Comparison of ENCODE assay signal across 22 cellular contexts in genomic region chr16:19972111-19972510, GRCh38.
DNase-seq lines count a peak whose midpoint lies in the region; ATAC-seq, FAIRE-seq and TF ChIP-seq lines count a peak whose summit lies in the region.
"Had no signal": no experiment of that assay in that cellular context is flagged by ENCODE, and none has a peak within 500 bp of the region (broad histone marks: within the 10 kb centered on the region; RNA-seq: fewer than 3 reads in every experiment).

No MANE protein-coding gene starts in this region.

- H3K4me3 Mint-ChIP-seq in endodermal cell (no peak overlapping the region), osteocyte (ENCODE audit: unreplicated experiment) (no peak overlapping the region)
- H3K4me3 Mint-ChIP-seq: CD4-positive, alpha-beta memory T cell; H9 had no signal

- H3K4me2 ChIP-seq in HepG2 (ENCODE audit: low read depth, low read length), result no peak overlapping the region
- H3K4me2 ChIP-seq: A549; BLaER1 treated with 17β-estradiol and CSF1 and Interleukin-3, amounts not matched to agents 10 nM and 100 nM had no signal

- H2AFZ ChIP-seq in HepG2 (ENCODE audit: low read length), result no peak overlapping the region

- H3K4me1 Mint-ChIP-seq in endodermal cell (no peaks in the 10 kb centered on the region), osteocyte (ENCODE audit: unreplicated experiment) (no peaks in the 10 kb centered on the region)
- H3K4me1 Mint-ChIP-seq: CD4-positive, alpha-beta memory T cell had no signal

- BruUV-seq in HepG2 (replicated peaks; lab: Mats Ljungman, UMichigan), result no TSS peak

- H3K36me3 ChIP-seq in HepG2 (replicated peaks in 1 of 2; ENCODE audit: control insufficient read depth in 1 of 2, insufficient read depth in 2 of 2, low read length in 2 of 2), result no peaks in the 10 kb centered on the region
- H3K36me3 ChIP-seq in right lobe of liver, result no peaks in the 10 kb centered on the region
- H3K36me3 ChIP-seq in endodermal cell (ENCODE audit: control insufficient read depth, insufficient read depth, low read length), result no peaks in the 10 kb centered on the region
- H3K36me3 ChIP-seq: BE2C; BLaER1 treated with 17β-estradiol and CSF1 and Interleukin-3, amounts not matched to agents 10 nM and 100 nM had no signal

- H3K4me1 ChIP-seq in HepG2 (ENCODE audit: insufficient read depth, low read length), result no peaks in the 10 kb centered on the region
- H3K4me1 ChIP-seq in right lobe of liver, result no peaks in the 10 kb centered on the region
- no peaks in the 10 kb centered on the region for H3K4me1 ChIP-seq in endodermal cell (ENCODE audit: control insufficient read depth, insufficient read depth, low read length)
- H3K4me1 ChIP-seq: A549; BE2C; BLaER1 treated with 17β-estradiol and CSF1 and Interleukin-3, amounts not matched to agents 10 nM and 100 nM had no signal

- H3K9me3 Mint-ChIP-seq in endodermal cell (peaks cover 4% of the 10 kb centered on the region), osteocyte (ENCODE audit: unreplicated experiment) (no peaks in the 10 kb centered on the region)

- TF ChIP-seq POLR2A in HepG2 (IDR thresholded peaks at IDR 0.05; ENCODE audit: insufficient read depth in 1 of 2, low read depth in 2 of 2, low read length in 2 of 2) (no peak), right lobe of liver (IDR thresholded peaks at IDR 0.05) (no peak)

- no peak for FAIRE-seq in HepG2 (lab: Jason Lieb, UNC)
- FAIRE-seq: A549, GM12891, GM18507 had no signal

- H3K79me2 ChIP-seq in HepG2 (ENCODE audit: insufficient read depth, low read length), result no peaks in the 10 kb centered on the region

- TF ChIP-seq CTCF in HepG2 (CRISPR knock-in tag; IDR thresholded peaks at IDR 0.05) (no peak), right lobe of liver (IDR thresholded peaks at IDR 0.05) (no peak), endodermal cell (conservative IDR thresholded peaks at IDR 0.05) (no peak), osteocyte (IDR thresholded peaks at IDR 0.05) (no peak)

- no peak overlapping the region for H3K27ac ChIP-seq in HepG2 (ENCODE audit: extremely low read length, insufficient read depth, low read length)
- H3K27ac ChIP-seq in right lobe of liver, result no peak overlapping the region
- no peak overlapping the region for H3K27ac ChIP-seq in endodermal cell (ENCODE audit: low read depth, low read length)
- H3K27ac ChIP-seq: A549; BLaER1 treated with 17β-estradiol and CSF1 and Interleukin-3, amounts not matched to agents 10 nM and 100 nM had no signal

- in situ Hi-C loops in HepG2 (cut with HindIII; ENCODE audit: extremely low pct_ligation_motif_present, low pct_unique_long_range_greater_than_20kb), result no loop called here

- H4K20me1 ChIP-seq in HepG2 (ENCODE audit: insufficient read depth, low read length), result no peaks in the 10 kb centered on the region
- H4K20me1 ChIP-seq: BLaER1 treated with 17β-estradiol and CSF1 and Interleukin-3, amounts not matched to agents 10 nM and 100 nM had no signal

- POLR2A ChIA-PET in HepG2 (lab: Yijun Ruan, JAX), result no interaction called here

- intact Hi-C loops in HepG2 (cut with micrococcal nuclease; ENCODE audit: unreplicated experiment) (no loop called here), right lobe of liver (cut with DNase I) (no loop called here)

- H3K4me3 ChIP-seq in HepG2 (replicated peaks in 1 of 3; ENCODE audit: insufficient read depth in 1 of 3, low read depth in 2 of 3, low read length in 3 of 3) (no peak overlapping the region), right lobe of liver (no peak overlapping the region), endodermal cell (ENCODE audit: low read length) (no peak overlapping the region)
- H3K4me3 ChIP-seq: A549; BLaER1 treated with 17β-estradiol and CSF1 and Interleukin-3, amounts not matched to agents 10 nM and 100 nM had no signal

- CTCF ChIA-PET in HepG2 (lab: Yijun Ruan, JAX; ENCODE audit: low intra/inter-chr PET ratio, low total read pairs), result no interaction called here

- H3K27ac Mint-ChIP-seq in endodermal cell, result no peak overlapping the region
- no peak overlapping the region for H3K27ac Mint-ChIP-seq in osteocyte (ENCODE audit: unreplicated experiment)
- H3K27ac Mint-ChIP-seq: CD4-positive, alpha-beta memory T cell; H9 had no signal

- WGBS in HepG2 (ENCODE audit: low lambda C conversion rate), result 7% methylated on average over 4 of the region's 4 CpGs
- 50% methylated on average over 4 of the region's 4 CpGs for WGBS in right lobe of liver (ENCODE audit: insufficient coverage, low coverage, low lambda C conversion rate, missing lambda C conversion rate)
- 74 to 78% methylated on average over 4 of the region's 4 CpGs for WGBS in endodermal cell (ENCODE audit: insufficient coverage in 1 of 2, insufficient read length in 1 of 2), 2 experiments

- ATAC-seq in HepG2, result no peak
- ATAC-seq in right lobe of liver, result no peak
- ATAC-seq: A549, HCT116 had no signal

- TF ChIP-seq EP300 in HepG2 (IDR thresholded peaks at IDR 0.05; ENCODE audit: low read depth in 2 of 2, low read length in 2 of 2) (no peak), HepG2 (CRISPR knock-in tag; IDR thresholded peaks at IDR 0.05; ENCODE audit: borderline replicate concordance) (no peak)

- H3K9ac ChIP-seq in HepG2 (ENCODE audit: insufficient read depth, low read depth, low read length) (no peak overlapping the region), endodermal cell (ENCODE audit: extremely low read depth, low read length, poor library complexity, severe bottlenecking) (no peak overlapping the region)
- H3K9ac ChIP-seq: BLaER1 treated with 17β-estradiol and CSF1 and Interleukin-3, amounts not matched to agents 10 nM and 100 nM had no signal

- H3K9me3 ChIP-seq in HepG2 (ENCODE audit: low read length), result no peaks in the 10 kb centered on the region
- no peaks in the 10 kb centered on the region for H3K9me3 ChIP-seq in right lobe of liver
- peaks cover 7% of the 10 kb centered on the region for H3K9me3 ChIP-seq in endodermal cell (ENCODE audit: control insufficient read depth, low read length)
- H3K9me3 ChIP-seq: A549, BE2C had no signal

- TF ChIP-seq RAD21 in HepG2 (CRISPR knock-in tag; IDR thresholded peaks at IDR 0.05), result no peak

- H3K27me3 ChIP-seq in HepG2 (ENCODE audit: control insufficient read depth in 1 of 2, insufficient read depth in 2 of 2, low read length in 2 of 2) (peaks cover 0 to 28% of the 10 kb centered on the region in 2 experiments; a peak in 3 of 5 replicates), right lobe of liver (no peaks in the 10 kb centered on the region), endodermal cell (ENCODE audit: control insufficient read depth, insufficient read depth, low read length, poor library complexity, severe bottlenecking) (no peaks in the 10 kb centered on the region)
- H3K27me3 ChIP-seq: BE2C; BLaER1 treated with 17β-estradiol and CSF1 and Interleukin-3, amounts not matched to agents 10 nM and 100 nM had no signal

- H3K36me3 Mint-ChIP-seq in endodermal cell (ENCODE audit: low read depth), result no peaks in the 10 kb centered on the region
- no peaks in the 10 kb centered on the region for H3K36me3 Mint-ChIP-seq in osteocyte (ENCODE audit: unreplicated experiment)
- H3K36me3 Mint-ChIP-seq: CD4-positive, alpha-beta memory T cell had no signal

- DNase-seq in HepG2 (ENCODE audit: low spot score) (no peak), right lobe of liver (no peak), endodermal cell (peak; percentile 43), osteocyte (ENCODE audit: extremely low spot score, unreplicated experiment) (peak; percentile 56), NCI-H146 (lab: John Stamatoyannopoulos, UW) (no peak), C1 segment of cervical spinal cord (lab: John Stamatoyannopoulos, UW) (no peak)
- DNase-seq: 8988T; ACHN; AML-193; BE2C; Calu3; CD4-positive, alpha-beta memory T cell; COR-L47; DMS53; DMS79 treated with DMSO at 0.1 percent for 48 hours; GF-D8; H9 had no signal

- H3K27me3 Mint-ChIP-seq in endodermal cell (ENCODE audit: insufficient read depth), result no peaks in the 10 kb centered on the region
- no peaks in the 10 kb centered on the region for H3K27me3 Mint-ChIP-seq in osteocyte (ENCODE audit: unreplicated experiment)

TF ChIP-seq in HepG2, 621 proteins besides CTCF, POLR2A, EP300 and RAD21:
- TF ChIP-seq PHF8 (CRISPR knock-in tag; IDR thresholded peaks at IDR 0.05) (no peak), SALL1 (CRISPR knock-in tag; IDR thresholded peaks at IDR 0.05) (0 out of 2 replicates have a peak, but pooled peaks have one; percentile 10), ZNF124 (CRISPR knock-in tag; IDR thresholded peaks at IDR 0.05) (no peak), XRCC5 (optimal IDR thresholded peaks at IDR 0.05; ENCODE audit: low read length) (no peak)
TF ChIP-seq in HepG2: peak in this region for 1.

Comparison
In these comparisons a context has a peak if more than half of its experiments do, and no peak if none do; other contexts are left out.
1. DNase-seq: peak in endodermal cell (single experiment) and osteocyte (single experiment); none in HepG2 (single experiment), right lobe of liver (0 of 3), NCI-H146 (single experiment) and C1 segment of cervical spinal cord (0 of 14).